In the genomic region with DNA sequence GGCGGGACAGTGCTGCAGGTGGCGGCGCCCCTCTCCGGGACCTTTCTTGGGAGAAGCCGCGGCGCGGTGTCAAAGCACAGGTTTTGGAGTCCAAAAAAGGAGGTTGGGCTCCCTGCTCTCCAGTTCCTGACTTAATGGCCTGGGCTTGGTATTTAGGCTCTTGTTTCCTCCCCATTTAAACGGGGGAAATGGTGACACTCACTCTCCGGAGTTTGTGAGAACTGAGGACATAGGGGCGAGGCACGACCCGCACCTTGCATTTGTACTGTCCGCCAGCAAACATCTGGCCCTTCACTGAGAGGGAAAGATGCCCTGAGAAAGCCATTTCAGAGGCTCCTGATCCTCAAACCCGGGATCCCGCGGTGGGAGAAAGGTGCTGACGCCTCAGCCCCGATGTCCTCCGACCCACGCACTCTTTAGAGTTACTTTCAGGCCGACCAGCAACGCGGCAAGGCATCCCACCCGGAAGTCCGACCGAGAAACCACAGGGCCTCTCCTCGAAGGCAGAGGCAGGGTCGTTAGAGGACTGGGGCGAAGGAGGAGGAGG, we compare ENCODE assay signal across 8 cellular contexts. TPM values are rescaled to one million over a fixed set of nuclear protein-coding genes. Genes with fewer than 3 reads are reported as not detected.
DNase-seq lines count a peak whose midpoint lies in the region; ATAC-seq, FAIRE-seq and TF ChIP-seq lines count a peak whose summit lies in the region.

No MANE protein-coding gene starts in this region.

- H3K4me3 ChIP-seq in effector memory CD4-positive, alpha-beta T cell (ENCODE audit: insufficient read depth, low read depth, low read length, poor library complexity, severe bottlenecking), result peak overlapping the region; percentile 48
- peak overlapping the region; percentile 34 to 63 for H3K4me3 ChIP-seq in muscle layer of colon (ENCODE audit: low read depth in 1 of 2, low read length in 2 of 2)
- H3K4me3 ChIP-seq in vagina, result peak overlapping the region; percentile 47 to 51

- H3K36me3 ChIP-seq in effector memory CD4-positive, alpha-beta T cell (ENCODE audit: control insufficient read depth, insufficient read depth, low read length), result no peaks in the 10 kb centered on the region
- H3K36me3 ChIP-seq in muscle layer of colon (ENCODE audit: insufficient read depth, low read length) (no peaks in the 10 kb centered on the region), vagina (no peaks in the 10 kb centered on the region)

- H3K4me1 ChIP-seq in effector memory CD4-positive, alpha-beta T cell (ENCODE audit: control insufficient read depth, insufficient read depth, low read length, poor library complexity, severe bottlenecking), result peaks cover 21% of the 10 kb centered on the region
- H3K4me1 ChIP-seq in muscle layer of colon (ENCODE audit: insufficient read depth, low read length), result peaks cover 5% of the 10 kb centered on the region
- peaks cover 34% of the 10 kb centered on the region for H3K4me1 ChIP-seq in vagina

- peak overlapping the region; percentile 85 for H3K9ac ChIP-seq in muscle layer of colon (ENCODE audit: low read length)

- no peak for TF ChIP-seq CTCF in vagina (IDR thresholded peaks at IDR 0.05)

- intact Hi-C loops in vagina (cut with DNase I), result no loop called here

- H3K27me3 ChIP-seq in effector memory CD4-positive, alpha-beta T cell (replicated peaks; ENCODE audit: control insufficient read depth, insufficient read depth, low read length, poor library complexity, severe bottlenecking), result no peaks in the 10 kb centered on the region
- H3K27me3 ChIP-seq in muscle layer of colon (ENCODE audit: control insufficient read depth in 1 of 2, insufficient read depth in 2 of 2, low read length in 2 of 2), result no peaks in the 10 kb centered on the region
- H3K27me3 ChIP-seq in vagina, result no peaks in the 10 kb centered on the region

- no peak for ATAC-seq in GM21526 (IDR thresholded peaks at IDR 0.05; ENCODE audit: low FRiP score, unreplicated experiment)

- no peak for DNase-seq in GM12891 (ENCODE audit: insufficient read length, low spot score)
- DNase-seq in SW480 (ENCODE audit: low spot score), result peak; percentile 73
- no peak for DNase-seq in effector memory CD4-positive, alpha-beta T cell
- peak in 1 of 2 donors; percentile 92 for DNase-seq in vagina (ENCODE audit: extremely low spot score in 2 of 2)
- no peak for DNase-seq in SW 1271 (lab: John Stamatoyannopoulos, UW)
- no peak for DNase-seq in MV-4-11 (lab: John Stamatoyannopoulos, UW)

- TF ChIP-seq POLR2A in GM12891 (IDR thresholded peaks at IDR 0.05; ENCODE audit: low read depth, low read length) (no peak), vagina (IDR thresholded peaks at IDR 0.05) (no peak)

- no peak for FAIRE-seq in GM12891 (lab: Jason Lieb, UNC)

- H3K27ac ChIP-seq in effector memory CD4-positive, alpha-beta T cell (ENCODE audit: insufficient read depth, low read length, poor library complexity, severe bottlenecking), result peak overlapping the region; percentile 99
- H3K27ac ChIP-seq in muscle layer of colon (ENCODE audit: low read depth, low read length) (peak overlapping the region; percentile 88), vagina (peak overlapping the region; percentile 97)

- H3K9me3 ChIP-seq in effector memory CD4-positive, alpha-beta T cell (ENCODE audit: control insufficient read depth, low read length), result no peaks in the 10 kb centered on the region
- H3K9me3 ChIP-seq in muscle layer of colon (ENCODE audit: low read length) (no peaks in the 10 kb centered on the region), vagina (no peaks in the 10 kb centered on the region)

TF ChIP-seq in GM12891, 5 proteins besides CTCF, POLR2A, EP300 and RAD21:
- TF ChIP-seq POU2F2 (IDR thresholded peaks at IDR 0.05; ENCODE audit: low read depth, low read length), result no peak
- TF ChIP-seq PAX5 (IDR thresholded peaks at IDR 0.05; ENCODE audit: insufficient read depth, low read length, severe bottlenecking), result no peak
- TF ChIP-seq POLR2AphosphoS5 (IDR thresholded peaks at IDR 0.05; ENCODE audit: low read depth, low read length), result no peak
- TF ChIP-seq TAF1 (IDR thresholded peaks at IDR 0.05; ENCODE audit: low read depth, low read length), result peak; percentile 41; the same call in 1 of the 2 replicates
- TF ChIP-seq SPI1 (IDR thresholded peaks at IDR 0.05; ENCODE audit: low read depth, low read length), result no peak

RNA-seq across cellular contexts. Expression of gene WDR74, which starts 2.9 kb away (rescaled TPM):
- 47.9 TPM for polyA plus RNA-seq in GM12891 (2012; ENCODE audit: low read depth, missing spikeins)
- total RNA-seq in vagina, result 51.8 TPM

RNA-seq across cellular contexts. Expression of gene TEX54, which starts 9.6 kb away (rescaled TPM):
- 0.42 TPM for polyA plus RNA-seq in GM12891 (2012; ENCODE audit: low read depth, missing spikeins)
- total RNA-seq in vagina, result not detected

RNA-seq across cellular contexts. Expression of gene STX5, which starts 10.4 kb away (rescaled TPM):
- polyA plus RNA-seq in GM12891 (2012; ENCODE audit: low read depth, missing spikeins), result 30.5 TPM
- 35.6 TPM for total RNA-seq in vagina

RNA-seq across cellular contexts. Expression of gene NXF1, which starts 37.0 kb away (rescaled TPM):
- 62.7 TPM for polyA plus RNA-seq in GM12891 (2012; ENCODE audit: low read depth, missing spikeins)
- total RNA-seq in vagina, result 64.1 TPM

RNA-seq across cellular contexts. Expression of gene SLC3A2, which starts 38.5 kb away (rescaled TPM):
- 96.7 TPM for polyA plus RNA-seq in GM12891 (2012; ENCODE audit: low read depth, missing spikeins)
- total RNA-seq in vagina, result 169 TPM
